ENCODE assay signal across 28 cellular contexts in genomic region chr5:172923539-172923938, GRCh38.
"Had no signal": no experiment of that assay in that cellular context is flagged by ENCODE, and none has a peak within 500 bp of the region (broad histone marks: within the 10 kb centered on the region; RNA-seq: fewer than 3 reads in every experiment).

No MANE protein-coding gene starts in this region.

- DNase-seq: activated CD4-positive, alpha-beta T cell treated with anti-CD3 and anti-CD28 coated beads, Interleukin-2, amount 10 ng/mL, durations not matched to agents 7 days and 5 days; activated CD4-positive, alpha-beta T cell treated with anti-CD3 and anti-CD28 coated beads, Interleukin-2, amount 50 U/mL, for 48 hours; activated CD8-positive, alpha-beta T cell treated with anti-CD3 and anti-CD28 coated beads, Interleukin-2, amount 10 ng/mL, durations not matched to agents 7 days and 5 days; activated gamma-delta T cell treated with Interleukin-2 at 50 U/mL for 16 hours; activated naive CD4-positive, alpha-beta T cell treated with anti-CD3 and anti-CD28 coated beads for 36 hours; activated T-cell treated with anti-CD3 and anti-CD28 coated beads, Interleukin-2, amount 50 U/mL, for 24 hours; adrenal gland; brain microvascular endothelial cell; central memory CD4-positive, alpha-beta T cell; Kasumi-1; MG63; NCI-H1048; NCI-H1105 treated with DMSO at 0.1 percent for 48 hours; NCI-H1436; NCI-H1694; NCI-H1930; NCI-H2081 treated with DMSO at 0.1 percent for 48 hours; NCI-H226; NCI-H446 treated with DMSO at 0.1 percent for 48 hours; NCI-H524; SW 1271; T-helper 1 cell; T-helper 2 cell; T-helper 9 cell had no signal

- H3K27ac ChIP-seq: brain microvascular endothelial cell had no signal

- H3K9me3 ChIP-seq: adrenal gland, MG63 had no signal

- H3K4me3 Mint-ChIP-seq: activated CD4-positive, alpha-beta T cell treated with anti-CD3 and anti-CD28 coated beads, Interleukin-2, amount 10 ng/mL, durations not matched to agents 7 days and 5 days; activated CD8-positive, alpha-beta T cell treated with anti-CD3 and anti-CD28 coated beads, Interleukin-2, amount 10 ng/mL, durations not matched to agents 7 days and 5 days; activated naive CD4-positive, alpha-beta T cell treated with anti-CD3 and anti-CD28 coated beads for 36 hours; activated T-cell treated with anti-CD3 and anti-CD28 coated beads, Interleukin-2, amount 50 U/mL, for 24 hours; activated T-helper 1 cell treated with anti-CD3 and anti-CD28 coated beads, Interleukin-12 subunit alpha, Interleukin-12 subunit beta, Interleukin-2, Interleukin-4 antibody, amounts not matched to agents 30 ng/mL and 10 ng/mL and 1 ng/mL, durations not matched to agents 14 hours and 24 hours and 36 hours had no signal

- H3K27ac Mint-ChIP-seq: activated CD4-positive, alpha-beta T cell treated with anti-CD3 and anti-CD28 coated beads, Interleukin-2, amount 10 ng/mL, durations not matched to agents 7 days and 5 days; activated CD8-positive, alpha-beta T cell treated with anti-CD3 and anti-CD28 coated beads, Interleukin-2, amount 10 ng/mL, durations not matched to agents 7 days and 5 days; activated naive CD4-positive, alpha-beta T cell treated with anti-CD3 and anti-CD28 coated beads for 36 hours; activated T-helper 1 cell treated with anti-CD3 and anti-CD28 coated beads, Interleukin-12 subunit alpha, Interleukin-12 subunit beta, Interleukin-2, Interleukin-4 antibody, amounts not matched to agents 30 ng/mL and 10 ng/mL and 1 ng/mL, durations not matched to agents 14 hours and 24 hours and 36 hours had no signal

- H3K36me3 Mint-ChIP-seq: activated naive CD4-positive, alpha-beta T cell treated with anti-CD3 and anti-CD28 coated beads, Interleukin-2, amount 50 U/mL, for 72 hours had no signal

- H3K27me3 ChIP-seq: adrenal gland, brain microvascular endothelial cell, MG63 had no signal

- ATAC-seq: activated CD8-positive, alpha-beta T cell treated with anti-CD3 and anti-CD28 coated beads, Interleukin-2, amount 10 ng/mL, durations not matched to agents 7 days and 5 days; activated naive CD4-positive, alpha-beta T cell treated with anti-CD3 and anti-CD28 coated beads, Interleukin-2, amount 50 U/mL, for 72 hours; Panc1 had no signal

- H3K9me3 Mint-ChIP-seq: activated CD4-positive, alpha-beta T cell treated with anti-CD3 and anti-CD28 coated beads, Interleukin-2, amount 10 ng/mL, durations not matched to agents 7 days and 5 days; activated naive CD4-positive, alpha-beta T cell treated with anti-CD3 and anti-CD28 coated beads for 36 hours; activated naive CD4-positive, alpha-beta T cell treated with anti-CD3 and anti-CD28 coated beads, Interleukin-2, amount 50 U/mL, for 72 hours; activated T-cell treated with anti-CD3 and anti-CD28 coated beads, Interleukin-2, amount 50 U/mL, for 24 hours; activated T-helper 1 cell treated with anti-CD3 and anti-CD28 coated beads, Interleukin-12 subunit alpha, Interleukin-12 subunit beta, Interleukin-2, Interleukin-4 antibody, amounts not matched to agents 30 ng/mL and 10 ng/mL and 1 ng/mL, durations not matched to agents 14 hours and 24 hours and 36 hours had no signal

- H3K27me3 Mint-ChIP-seq: activated CD4-positive, alpha-beta T cell treated with anti-CD3 and anti-CD28 coated beads, Interleukin-2, amount 10 ng/mL, durations not matched to agents 7 days and 5 days; activated T-cell treated with anti-CD3 and anti-CD28 coated beads, Interleukin-2, amount 50 U/mL, for 24 hours had no signal

- H3K4me3 ChIP-seq: adrenal gland, MG63 had no signal

- FAIRE-seq: colon had no signal
